21 cellular contexts compared by ENCODE assay signal in genomic region chr1:82091729-82092128, GRCh38.
DNase-seq lines count a peak whose midpoint lies in the region; ATAC-seq and TF ChIP-seq lines count a peak whose summit lies in the region.
"Had no signal": no experiment of that assay in that cellular context is flagged by ENCODE, and none has a peak within 500 bp of the region (broad histone marks: within the 10 kb centered on the region; RNA-seq: fewer than 3 reads in every experiment).

No MANE protein-coding gene starts in this region.

- H3K4me3 ChIP-seq in retinal pigment epithelial cell (ENCODE audit: low read length) = no peak overlapping the region
- H3K4me3 ChIP-seq: ovary had no signal

- H3K36me3 Mint-ChIP-seq in H9 (ENCODE audit: insufficient read depth in 1 of 3, low read depth in 3 of 3) (no peaks in the 10 kb centered on the region), WTC11 (no peaks in the 10 kb centered on the region)
- H3K36me3 Mint-ChIP-seq in activated CD8-positive, alpha-beta T cell treated with anti-CD3 and anti-CD28 coated beads for 36 hours (ENCODE audit: low read depth) = no peaks in the 10 kb centered on the region
- H3K36me3 Mint-ChIP-seq in activated CD4-positive, alpha-beta T cell treated with anti-CD3 and anti-CD28 coated beads, Interleukin-2, amount 10 ng/mL, durations not matched to agents 7 days and 5 days (ENCODE audit: low read depth) = no peaks in the 10 kb centered on the region

- no peaks in the 10 kb centered on the region for H3K23me2 ChIP-seq in H9 (ENCODE audit: insufficient read length, low read depth, low read length, poor library complexity, severe bottlenecking)

- no peak overlapping the region for H2AFZ ChIP-seq in H9 (ENCODE audit: low read length)

- H2AK5ac ChIP-seq in H9 (ENCODE audit: insufficient read length, low read length) = no peak overlapping the region

- H3K9ac ChIP-seq in H9 (ENCODE audit: extremely low read depth, insufficient read length, low read length) = no peak overlapping the region
- H3K9ac ChIP-seq: KMS-11 had no signal

- no peak overlapping the region for H2BK12ac ChIP-seq in H9 (ENCODE audit: insufficient read length, low read depth, low read length)

- H3K4me3 Mint-ChIP-seq in H9 = no peak overlapping the region
- H3K4me3 Mint-ChIP-seq in WTC11 = no peak overlapping the region
- no peak overlapping the region for H3K4me3 Mint-ChIP-seq in activated CD8-positive, alpha-beta T cell treated with anti-CD3 and anti-CD28 coated beads for 36 hours
- no peak overlapping the region for H3K4me3 Mint-ChIP-seq in activated CD4-positive, alpha-beta T cell treated with anti-CD3 and anti-CD28 coated beads, Interleukin-2, amount 10 ng/mL, durations not matched to agents 7 days and 5 days
- H3K4me3 Mint-ChIP-seq: activated CD4-positive, alpha-beta T cell treated with anti-CD3 and anti-CD28 coated beads, Interleukin-2, amount 10 ng/mL, durations not matched to agents 24 days and 14 days; HFFc6 had no signal

- WGBS in H9 (ENCODE audit: extremely low coverage, insufficient read length, low lambda C conversion rate) = no CpG with 5 or more reads among the region's 2 CpGs

- H3K4me1 ChIP-seq in H9 (ENCODE audit: insufficient read depth, low read length) = no peaks in the 10 kb centered on the region
- H3K4me1 ChIP-seq: Caco-2 had no signal

- in situ Hi-C loops in ACHN (cut with HindIII; ENCODE audit: low pct_ligation_motif_present, low pct_unique_long_range_greater_than_20kb, low sequenced_read_pairs) = no loop called here

- no peak overlapping the region for H3K56ac ChIP-seq in H9 (ENCODE audit: insufficient read length, low read depth, low read length)

- no peaks in the 10 kb centered on the region for H3K27me3 Mint-ChIP-seq in H9 (ENCODE audit: low read depth)
- H3K27me3 Mint-ChIP-seq in WTC11 (ENCODE audit: low read depth) = no peaks in the 10 kb centered on the region
- H3K27me3 Mint-ChIP-seq in activated CD8-positive, alpha-beta T cell treated with anti-CD3 and anti-CD28 coated beads for 36 hours = no peaks in the 10 kb centered on the region
- H3K27me3 Mint-ChIP-seq in activated CD4-positive, alpha-beta T cell treated with anti-CD3 and anti-CD28 coated beads, Interleukin-2, amount 10 ng/mL, durations not matched to agents 7 days and 5 days = no peaks in the 10 kb centered on the region

- H4K5ac ChIP-seq in H9 (ENCODE audit: insufficient read length, low read depth, low read length) = no peak overlapping the region

- H3K4ac ChIP-seq in H9 (ENCODE audit: low read depth, low read length) = no peak overlapping the region

- CTCF ChIA-PET in WTC11 (lab: Charles Lee) = no interaction called here
- CTCF ChIA-PET in activated CD8-positive, alpha-beta T cell treated with anti-CD3 and anti-CD28 coated beads for 36 hours (lab: Charles Lee) = no interaction called here
- CTCF ChIA-PET in activated CD4-positive, alpha-beta T cell treated with anti-CD3 and anti-CD28 coated beads, Interleukin-2, amount 10 ng/mL, durations not matched to agents 7 days and 5 days (lab: Charles Lee) = interaction anchor here (0.5 kb wide), 1 partner anchor 13 kb away, joined by 3 read pairs; no protein-coding TSS in a partner anchor

- no peak overlapping the region for H3K23ac ChIP-seq in H9 (ENCODE audit: insufficient read length, low read depth, low read length)

- H3K14ac ChIP-seq in H9 (ENCODE audit: insufficient read depth, low read length) = no peak overlapping the region

- intact Hi-C loops in activated CD8-positive, alpha-beta T cell treated with anti-CD3 and anti-CD28 coated beads for 36 hours (cut with micrococcal nuclease) = no loop called here

- H4K20me1 ChIP-seq in H9 (ENCODE audit: control insufficient read depth, insufficient read depth, insufficient read length) = no peaks in the 10 kb centered on the region

- H2BK120ac ChIP-seq in H9 (ENCODE audit: low read depth, low read length, poor library complexity, severe bottlenecking) = no peak overlapping the region

- H3K79me1 ChIP-seq in H9 (ENCODE audit: insufficient read depth, low read depth, low read length, poor library complexity, severe bottlenecking) = no peaks in the 10 kb centered on the region

- H3K18ac ChIP-seq in H9 (ENCODE audit: insufficient read length, low read depth, low read length) = no peak overlapping the region

- no peak overlapping the region for H3K4me2 ChIP-seq in H9 (ENCODE audit: insufficient read depth, insufficient read length, low read length)
- H3K4me2 ChIP-seq: KMS-11 had no signal

- H3K4me1 Mint-ChIP-seq in H9 = peaks cover 3 to 5% of the 10 kb centered on the region in 2 experiments; a peak in 3 of 4 replicates
- H3K4me1 Mint-ChIP-seq in WTC11 = peaks cover 3% of the 10 kb centered on the region
- H3K4me1 Mint-ChIP-seq in activated CD8-positive, alpha-beta T cell treated with anti-CD3 and anti-CD28 coated beads for 36 hours (ENCODE audit: low read depth) = no peaks in the 10 kb centered on the region
- no peaks in the 10 kb centered on the region for H3K4me1 Mint-ChIP-seq in activated CD4-positive, alpha-beta T cell treated with anti-CD3 and anti-CD28 coated beads, Interleukin-2, amount 10 ng/mL, durations not matched to agents 7 days and 5 days
- H3K4me1 Mint-ChIP-seq: activated CD4-positive, alpha-beta T cell treated with anti-CD3 and anti-CD28 coated beads, Interleukin-2, amount 10 ng/mL, durations not matched to agents 24 days and 14 days had no signal

- no peak overlapping the region for H4K8ac ChIP-seq in H9 (replicated peaks; ENCODE audit: insufficient read length, low read depth, low read length)

- H2BK20ac ChIP-seq in H9 (ENCODE audit: low read depth, low read length, poor library complexity, severe bottlenecking) = no peak overlapping the region

- H3K9me3 Mint-ChIP-seq in H9 (no peaks in the 10 kb centered on the region), WTC11 (no peaks in the 10 kb centered on the region)
- no peaks in the 10 kb centered on the region for H3K9me3 Mint-ChIP-seq in activated CD8-positive, alpha-beta T cell treated with anti-CD3 and anti-CD28 coated beads for 36 hours
- no peaks in the 10 kb centered on the region for H3K9me3 Mint-ChIP-seq in activated CD4-positive, alpha-beta T cell treated with anti-CD3 and anti-CD28 coated beads, Interleukin-2, amount 10 ng/mL, durations not matched to agents 7 days and 5 days
- H3K9me3 Mint-ChIP-seq: activated CD4-positive, alpha-beta T cell treated with anti-CD3 and anti-CD28 coated beads, Interleukin-2, amount 10 ng/mL, durations not matched to agents 24 days and 14 days had no signal

- H2BK5ac ChIP-seq in H9 (ENCODE audit: insufficient read length, low read length) = no peak overlapping the region

- no peak for DNase-seq in H9
- no peak for DNase-seq in WTC11 (ENCODE audit: low spot score)
- DNase-seq in fibroblast of the conjunctiva (ENCODE audit: low read depth) = peak; percentile 34
- DNase-seq in retinal pigment epithelial cell (ENCODE audit: low read depth) = no peak
- no peak for DNase-seq in T-helper 9 cell
- DNase-seq in activated CD8-positive, alpha-beta T cell treated with anti-CD3 and anti-CD28 coated beads for 36 hours = no peak
- DNase-seq in activated CD4-positive, alpha-beta T cell treated with anti-CD3 and anti-CD28 coated beads, Interleukin-2, amount 10 ng/mL, durations not matched to agents 7 days and 5 days = no peak
- DNase-seq in ACHN = no peak
- DNase-seq: activated CD4-positive, alpha-beta T cell treated with anti-CD3 and anti-CD28 coated beads, Interleukin-2, amount 10 ng/mL, durations not matched to agents 24 days and 14 days; activated gamma-delta T cell treated with Interleukin-2 at 50 U/mL for 16 hours; AML-193; amygdala; Caco-2; HFFc6; NCI-H2171; NCI-H69; ovary; T1000 had no signal

- H3K9me3 ChIP-seq in H9 (ENCODE audit: control insufficient read depth, low read depth, low read length) = no peaks in the 10 kb centered on the region
- H3K9me3 ChIP-seq: Caco-2, ovary had no signal

- peak; percentile 63 for ATAC-seq in WTC11
- no peak for ATAC-seq in activated CD8-positive, alpha-beta T cell treated with anti-CD3 and anti-CD28 coated beads for 36 hours
- ATAC-seq: left lobe of liver, Panc1 had no signal

- H3K27ac Mint-ChIP-seq in H9 (no peak overlapping the region), WTC11 (no peak overlapping the region)
- H3K27ac Mint-ChIP-seq in activated CD8-positive, alpha-beta T cell treated with anti-CD3 and anti-CD28 coated beads for 36 hours = no peak overlapping the region
- H3K27ac Mint-ChIP-seq in activated CD4-positive, alpha-beta T cell treated with anti-CD3 and anti-CD28 coated beads, Interleukin-2, amount 10 ng/mL, durations not matched to agents 7 days and 5 days = no peak overlapping the region
- H3K27ac Mint-ChIP-seq: activated CD4-positive, alpha-beta T cell treated with anti-CD3 and anti-CD28 coated beads, Interleukin-2, amount 10 ng/mL, durations not matched to agents 24 days and 14 days; HFFc6 had no signal

- no peaks in the 10 kb centered on the region for H3K27me3 ChIP-seq in H9 (ENCODE audit: insufficient read depth, low read length)
- H3K27me3 ChIP-seq: ovary had no signal

- no peak overlapping the region for H2BK15ac ChIP-seq in H9 (ENCODE audit: low read depth, low read length)

- H3K79me2 ChIP-seq in H9 (ENCODE audit: insufficient read depth, low read length) = no peaks in the 10 kb centered on the region

- peak; percentile 61 for TF ChIP-seq CTCF in H9 (conservative IDR thresholded peaks at IDR 0.05)
- no peak for TF ChIP-seq CTCF in WTC11 (IDR thresholded peaks at IDR 0.05)
- TF ChIP-seq CTCF in retinal pigment epithelial cell (conservative IDR thresholded peaks at IDR 0.05; ENCODE audit: low read depth, low read length) = peak; percentile 32
- TF ChIP-seq CTCF in activated CD8-positive, alpha-beta T cell treated with anti-CD3 and anti-CD28 coated beads for 36 hours (IDR thresholded peaks at IDR 0.05) = no peak

- no peak overlapping the region for H3K27ac ChIP-seq in H9 (ENCODE audit: insufficient read length, low read depth, low read length)
- H3K27ac ChIP-seq: KMS-11, ovary had no signal

- POLR2A ChIA-PET in WTC11 (lab: Charles Lee) = no interaction called here
- POLR2A ChIA-PET in activated CD8-positive, alpha-beta T cell treated with anti-CD3 and anti-CD28 coated beads for 36 hours (lab: Charles Lee) = no interaction called here
- POLR2A ChIA-PET in activated CD4-positive, alpha-beta T cell treated with anti-CD3 and anti-CD28 coated beads, Interleukin-2, amount 10 ng/mL, durations not matched to agents 7 days and 5 days (lab: Charles Lee) = no interaction called here

- no peak overlapping the region for H4K91ac ChIP-seq in H9 (ENCODE audit: insufficient read length, low read depth, low read length)

- H3T11ph ChIP-seq in H9 (ENCODE audit: low read length) = no peak overlapping the region

TF ChIP-seq in WTC11, 78 proteins besides CTCF, POLR2A, EP300 and RAD21:
- TF ChIP-seq FOXK1 (CRISPR knock-in tag; IDR thresholded peaks at IDR 0.05) (no peak), E2F5 (CRISPR knock-in tag; IDR thresholded peaks at IDR 0.05) (no peak), ZNF138 (CRISPR knock-in tag; conservative IDR thresholded peaks at IDR 0.05) (no peak)

Comparison
In these comparisons a context has a peak if more than half of its experiments do, and no peak if none do; other contexts are left out.
1. CTCF ChIP-seq: peak in H9 (single experiment) and retinal pigment epithelial cell (single experiment); none in WTC11 (single experiment) and activated CD8-positive, alpha-beta T cell treated with anti-CD3 and anti-CD28 coated beads for 36 hours (single experiment).